ENCODE assay signal across 8 cellular contexts in genomic region chr6:44237813-44238433, GRCh38. TPM values are rescaled to one million over a fixed set of nuclear protein-coding genes. Genes with fewer than 3 reads are reported as not detected.
DNase-seq lines count a peak whose midpoint lies in the region; ATAC-seq and TF ChIP-seq lines count a peak whose summit lies in the region.

No MANE protein-coding gene starts in this region.

- no peaks in the 10 kb centered on the region for H3K36me3 Mint-ChIP-seq in naive B cell

- no peaks in the 10 kb centered on the region for H3K9me3 Mint-ChIP-seq in naive B cell

- ATAC-seq in GM19324 (IDR thresholded peaks at IDR 0.05; ENCODE audit: low FRiP score, unreplicated experiment) (peak; percentile 77), HG03442 (IDR thresholded peaks at IDR 0.05; ENCODE audit: unreplicated experiment) (peak; percentile 75), naive B cell (ENCODE audit: low read depth in 2 of 2) (peak; percentile 95 to 96)

- peak overlapping the region; percentile 86 to 98 (median 93) for H3K27ac Mint-ChIP-seq in naive B cell

- peak overlapping the region; percentile 86 to 96 (median 89) for H3K4me3 Mint-ChIP-seq in naive B cell

- no peaks in the 10 kb centered on the region for H3K27me3 Mint-ChIP-seq in naive B cell

- DNase-seq in OCI-M1 (lab: John Stamatoyannopoulos, UW) (peak; percentile 86), activated T-helper 1 cell treated with Interleukin-2 at 50 U/mL for 16 hours (ENCODE audit: low read depth) (peak; percentile 72), fibroblast of gingiva (ENCODE audit: low read depth) (peak; percentile 64), naive B cell (peak; percentile 79)
- DNase-seq in stimulated activated naive CD4-positive, alpha-beta T cell (lab: John Stamatoyannopoulos, UW): peak; percentile 47 to 82 (median 72)

- peak overlapping the region; percentile 70 for H3K27ac ChIP-seq in C4-2B

- peak; percentile 99 for TF ChIP-seq CTCF in C4-2B (conservative IDR thresholded peaks at IDR 0.05)

- H3K4me1 Mint-ChIP-seq in naive B cell: peaks cover 11 to 16% (median 13%) of the 10 kb centered on the region in 3 donors

RNA-seq across cellular contexts. Expression of gene HSP90AB1, which starts 9.0 kb away (rescaled TPM):
- 100 to 1,000 TPM; 420 to 486 (median 447) TPM for polyA plus RNA-seq in naive B cell (ENCODE audit: low read depth in 6 of 6)

RNA-seq across cellular contexts. Expression of gene SLC29A1, which starts 14.5 kb away (rescaled TPM):
- 1 to 10 TPM in 3 of 6 donors, under 1 TPM in 3; 0.15 to 3.1 (median 0.99) TPM for polyA plus RNA-seq in naive B cell (ENCODE audit: low read depth in 6 of 6)

RNA-seq across cellular contexts. Expression of gene SLC35B2, which starts 19.4 kb away (rescaled TPM):
- polyA plus RNA-seq in naive B cell (ENCODE audit: low read depth in 6 of 6): 10 to 100 TPM; 24.2 to 38.6 (median 27.2) TPM

RNA-seq across cellular contexts. Expression of gene MYMX, which starts 21.2 kb away (rescaled TPM):
- not detected for polyA plus RNA-seq in naive B cell (ENCODE audit: low read depth in 6 of 6)

RNA-seq across cellular contexts. Expression of gene NFKBIE, which starts 27.4 kb away (rescaled TPM):
- polyA plus RNA-seq in naive B cell (ENCODE audit: low read depth in 6 of 6): 10 to 100 TPM; 22.1 to 30.8 (median 27.9) TPM

Comparison
In these comparisons a context has a peak if more than half of its experiments do, and no peak if none do; other contexts are left out.
1. Peak in every context shown above with its lines: DNase-seq, ATAC-seq and H3K27ac ChIP-seq.